In the genomic region with DNA sequence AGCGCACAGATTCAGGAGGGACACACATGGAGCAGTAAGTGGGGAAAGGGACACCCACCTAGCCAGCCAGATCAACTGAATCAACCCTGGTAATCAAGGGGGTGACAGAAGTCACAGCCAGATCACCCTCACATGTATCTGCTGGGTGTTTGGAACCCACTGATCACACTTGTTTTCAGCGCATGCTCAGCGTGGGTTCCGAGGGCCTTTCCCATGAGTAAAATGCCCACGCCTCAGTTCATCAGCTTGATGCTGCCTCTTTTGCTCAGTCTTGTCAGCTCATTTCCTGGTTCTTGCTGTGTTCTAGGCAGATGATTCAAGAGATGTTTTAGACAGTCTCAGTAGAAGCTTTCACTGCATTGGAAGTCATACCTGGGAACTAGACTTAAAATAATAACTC, we compare ENCODE assay signal across 23 cellular contexts.
"Had no signal": no experiment of that assay in that cellular context is flagged by ENCODE, and none has a peak within 500 bp of the region (broad histone marks: within the 10 kb centered on the region; RNA-seq: fewer than 3 reads in every experiment).

No MANE protein-coding gene starts in this region.

- ATAC-seq: HepG2 had no signal

- FAIRE-seq: HepG2, RCC 7860 had no signal

- H3K4me3 ChIP-seq: SJSA1, SK-N-MC had no signal

- H3K9me3 ChIP-seq: SJSA1 had no signal

- H3K27ac ChIP-seq: SJSA1, SK-N-MC had no signal

- H3K36me3 ChIP-seq: SJSA1 had no signal

- H3K4me1 ChIP-seq: SJSA1 had no signal

- DNase-seq: IMR-90, Karpas-422, KG1, MM.1S, NCI-H1092 treated with DMSO at 0.1 percent for 48 hours, NCI-H1436, NCI-H187, NCI-H2029, NCI-H2081 treated with DMSO at 0.1 percent for 48 hours, NCI-H2171, NCI-H226, NCI-H446, NCI-H510A, NCI-H524 treated with DMSO at 0.1 percent for 48 hours, NCI-H69, NCI-H774, Right ventricle myocardium superior, RPMI8226, SIG-M5 had no signal
